Comparison of ENCODE assay signal across 1 cellular context in genomic region chr7:99469381-99470065, GRCh38.
TF ChIP-seq lines count a peak whose summit lies in the region.

No MANE protein-coding gene starts in this region.

TF ChIP-seq in SK-N-SH, 30 proteins besides CTCF, POLR2A, EP300 and RAD21 (continued from another document):
- no peak for TF ChIP-seq REST (IDR thresholded peaks at IDR 0.05; ENCODE audit: low read depth, low read length)
